In genomic region chr3:25532763-25533162, GRCh38 we compare ENCODE assay signal across 8 cellular contexts.
DNase-seq lines count a peak whose midpoint lies in the region; ATAC-seq, FAIRE-seq and TF ChIP-seq lines count a peak whose summit lies in the region.

No MANE protein-coding gene starts in this region.

- ATAC-seq in GM18870 (IDR thresholded peaks at IDR 0.05; ENCODE audit: unreplicated experiment): no peak

- 74 to 76% methylated on average over 1 of the region's 1 CpG for WGBS in tibial nerve, 2 donors

- DNase-seq in GM18507 (ENCODE audit: extremely low spot score, insufficient read length, low read depth) (no peak), SJCRH30 (peak; percentile 51 to 82), germinal center (ENCODE audit: low spot score) (peak; percentile 29), substantia nigra (lab: John Stamatoyannopoulos, UW) (no peak), occipital lobe (lab: John Stamatoyannopoulos, UW) (no peak), tibial nerve (ENCODE audit: low spot score in 2 of 2) (no peak)

- peaks cover 8% of the 10 kb centered on the region; the same call in 1 of the 2 replicates for H3K9me3 ChIP-seq in SJCRH30 (replicated peaks)
- peaks cover 0 to 18% (median 0%) of the 10 kb centered on the region in 4 donors for H3K9me3 ChIP-seq in tibial nerve

- FAIRE-seq in GM18507 (lab: Jason Lieb, UNC): peak; percentile 39

- H3K4me1 ChIP-seq in SJCRH30: no peaks in the 10 kb centered on the region
- H3K4me1 ChIP-seq in tibial nerve: no peaks in the 10 kb centered on the region

- no peak for TF ChIP-seq EP300 in tibial nerve (IDR thresholded peaks at IDR 0.05)

- peak; percentile 76 for TF ChIP-seq CTCF in 22Rv1 (IDR thresholded peaks at IDR 0.05)
- TF ChIP-seq CTCF in tibial nerve (IDR thresholded peaks at IDR 0.05): peak in 2 of 5 experiments; percentile 14 to 27

- H3K27ac ChIP-seq in 22Rv1 (no peak overlapping the region), SJCRH30 (no peak overlapping the region), substantia nigra (ENCODE audit: low read depth, low read length, poor library complexity, severe bottlenecking) (no peak overlapping the region), tibial nerve (no peak overlapping the region)

- H3K36me3 ChIP-seq in SJCRH30 (no peaks in the 10 kb centered on the region), tibial nerve (peaks cover 0 to 19% (median 0%) of the 10 kb centered on the region in 3 donors)

- no peak for TF ChIP-seq POLR2A in tibial nerve (IDR thresholded peaks at IDR 0.05)

- H3K27me3 ChIP-seq in SJCRH30: 0 out of 2 replicates have a peak, but pooled peaks cover 4% of the 10 kb centered on the region
- no peaks in the 10 kb centered on the region for H3K27me3 ChIP-seq in tibial nerve

- H3K4me3 ChIP-seq in SJCRH30: no peak overlapping the region
- H3K4me3 ChIP-seq in tibial nerve: no peak overlapping the region

Comparison
In these comparisons a context has a peak if more than half of its experiments do, and no peak if none do; other contexts are left out.
1. DNase-seq: peak in SJCRH30 (2 of 2) and germinal center (single experiment); none in GM18507 (single experiment), substantia nigra (0 of 49), occipital lobe (single experiment) and tibial nerve (0 of 2).